Comparison of ENCODE assay signal across 20 cellular contexts in the genomic region with DNA sequence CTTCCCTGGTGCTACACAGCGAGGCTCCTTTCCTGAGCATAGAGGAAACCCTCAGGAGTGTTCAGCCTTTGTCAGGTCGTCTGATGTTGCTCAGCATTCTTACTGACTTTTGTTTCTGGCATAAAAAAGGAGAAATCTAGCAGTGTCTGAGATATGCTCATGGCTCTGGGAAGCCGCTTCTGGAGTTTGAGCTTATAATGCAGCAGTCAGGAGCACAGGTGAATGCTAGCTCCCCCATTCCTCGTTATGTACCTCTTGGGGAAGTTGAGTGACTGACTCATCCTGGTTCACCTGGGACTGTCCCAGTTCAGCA. TPM values are rescaled to one million over a fixed set of nuclear protein-coding genes. Genes with fewer than 3 reads are reported as not detected.
DNase-seq lines count a peak whose midpoint lies in the region; ATAC-seq, FAIRE-seq and TF ChIP-seq lines count a peak whose summit lies in the region.
"Had no signal": no experiment of that assay in that cellular context is flagged by ENCODE, and none has a peak within 500 bp of the region (broad histone marks: within the 10 kb centered on the region; RNA-seq: fewer than 3 reads in every experiment).

No MANE protein-coding gene starts in this region.

- POLR2A ChIA-PET in Panc1 (lab: Charles Lee) = no interaction called here
- POLR2A ChIA-PET in naive thymus-derived CD4-positive, alpha-beta T cell (lab: Charles Lee) = no interaction called here

- no peak overlapping the region for H4K91ac ChIP-seq in H9 (ENCODE audit: insufficient read length, low read depth, low read length)

- H3K9me3 ChIP-seq in H9 (ENCODE audit: control insufficient read depth, low read depth, low read length) (no peaks in the 10 kb centered on the region), Panc1 (ENCODE audit: control insufficient read depth, insufficient read depth, low read depth, low read length) (no peaks in the 10 kb centered on the region), kidney (ENCODE audit: control insufficient read depth in 1 of 2, low read length in 2 of 2) (no peaks in the 10 kb centered on the region), T-helper 17 cell (ENCODE audit: control insufficient read depth, low read length, poor library complexity, severe bottlenecking) (no peaks in the 10 kb centered on the region)
- no peaks in the 10 kb centered on the region for H3K9me3 ChIP-seq in naive thymus-derived CD4-positive, alpha-beta T cell (ENCODE audit: control insufficient read depth in 2 of 3, low read length in 3 of 3)
- H3K9me3 ChIP-seq: BE2C, mucosa of descending colon, pancreas, upper lobe of left lung had no signal

- H3K9ac ChIP-seq in H9 (ENCODE audit: extremely low read depth, insufficient read length, low read length) = no peak overlapping the region
- H3K9ac ChIP-seq in kidney (ENCODE audit: low read length in 2 of 2) = no peak overlapping the region

- no peaks in the 10 kb centered on the region for H3K79me2 ChIP-seq in H9 (ENCODE audit: insufficient read depth, low read length)

- H3K18ac ChIP-seq in H9 (ENCODE audit: insufficient read length, low read depth, low read length) = no peak overlapping the region

- no peak overlapping the region for H2BK5ac ChIP-seq in H9 (ENCODE audit: insufficient read length, low read length)

- no peaks in the 10 kb centered on the region for H4K20me1 ChIP-seq in H9 (ENCODE audit: control insufficient read depth, insufficient read depth, insufficient read length)

- no peak overlapping the region for H2BK12ac ChIP-seq in H9 (ENCODE audit: insufficient read length, low read depth, low read length)

- H3K27ac Mint-ChIP-seq in H9 (no peak overlapping the region), T-helper 17 cell (no peak overlapping the region)
- no peak overlapping the region for H3K27ac Mint-ChIP-seq in naive thymus-derived CD4-positive, alpha-beta T cell
- H3K27ac Mint-ChIP-seq: activated CD4-positive, alpha-beta T cell treated with anti-CD3 and anti-CD28 coated beads for 36 hours; activated naive CD4-positive, alpha-beta T cell treated with anti-CD3 and anti-CD28 coated beads, Interleukin-2, amount 50 U/mL, for 24 hours had no signal

- no peaks in the 10 kb centered on the region for H3K79me1 ChIP-seq in H9 (ENCODE audit: insufficient read depth, low read depth, low read length, poor library complexity, severe bottlenecking)

- intact Hi-C loops in Panc1 (cut with micrococcal nuclease; ENCODE audit: unreplicated experiment) (no loop called here), kidney (cut with DNase I) (no loop called here)
- intact Hi-C loops in naive thymus-derived CD4-positive, alpha-beta T cell (cut with micrococcal nuclease) = loop anchor here in 1 of 2 donors (1.0 kb wide), 1 partner anchor 202 kb away; no protein-coding TSS in a partner anchor

- H2AK5ac ChIP-seq in H9 (ENCODE audit: insufficient read length, low read length) = no peak overlapping the region

- TF ChIP-seq CTCF in 22Rv1 (IDR thresholded peaks at IDR 0.05) = peak; percentile 54
- peak; percentile 0; the same call in 1 of the 3 replicates for TF ChIP-seq CTCF in H9 (conservative IDR thresholded peaks at IDR 0.05)
- TF ChIP-seq CTCF in Panc1 (IDR thresholded peaks at IDR 0.05) = peak; percentile 60
- no peak for TF ChIP-seq CTCF in kidney (IDR thresholded peaks at IDR 0.05; ENCODE audit: borderline replicate concordance, extremely low read depth, insufficient read depth)

- no CpG with 5 or more reads among the region's 4 CpGs for WGBS in H9 (ENCODE audit: extremely low coverage, insufficient read length, low lambda C conversion rate)

- ATAC-seq in Panc1 (no peak), T-helper 17 cell (no peak)
- no peak for ATAC-seq in naive thymus-derived CD4-positive, alpha-beta T cell
- ATAC-seq: activated CD4-positive, alpha-beta T cell treated with anti-CD3 and anti-CD28 coated beads for 36 hours had no signal

- H3K23ac ChIP-seq in H9 (ENCODE audit: insufficient read length, low read depth, low read length) = no peak overlapping the region

- H3K14ac ChIP-seq in H9 (ENCODE audit: insufficient read depth, low read length) = no peak overlapping the region

- no peak overlapping the region for H3T11ph ChIP-seq in H9 (ENCODE audit: low read length)

- no peak overlapping the region for H4K8ac ChIP-seq in H9 (replicated peaks; ENCODE audit: insufficient read length, low read depth, low read length)

- no peak for FAIRE-seq in kidney (lab: Jason Lieb, UNC)
- FAIRE-seq: colon, pancreas, small intestine had no signal

- H3K9me3 Mint-ChIP-seq in H9 = no peaks in the 10 kb centered on the region
- H3K9me3 Mint-ChIP-seq in naive thymus-derived CD4-positive, alpha-beta T cell = peaks cover 0 to 4% (median 0%) of the 10 kb centered on the region in 11 donors
- H3K9me3 Mint-ChIP-seq: activated naive CD4-positive, alpha-beta T cell treated with anti-CD3 and anti-CD28 coated beads, Interleukin-2, amount 50 U/mL, for 24 hours; nephron had no signal

- H2BK15ac ChIP-seq in H9 (ENCODE audit: low read depth, low read length) = no peak overlapping the region

- H3K27ac ChIP-seq in 22Rv1 (no peak overlapping the region), H9 (ENCODE audit: insufficient read length, low read depth, low read length) (no peak overlapping the region), Panc1 (ENCODE audit: low read length) (no peak overlapping the region), kidney (ENCODE audit: low read depth in 2 of 2, low read length in 2 of 2) (peak overlapping the region; percentile 87 to 91)
- no peak overlapping the region for H3K27ac ChIP-seq in naive thymus-derived CD4-positive, alpha-beta T cell (ENCODE audit: low read depth, low read length)
- H3K27ac ChIP-seq: pancreas had no signal

- H3K27me3 ChIP-seq in H9 (ENCODE audit: insufficient read depth, low read length) (no peaks in the 10 kb centered on the region), Panc1 (ENCODE audit: control insufficient read depth, insufficient read depth, low read length) (no peaks in the 10 kb centered on the region)
- H3K27me3 ChIP-seq in naive thymus-derived CD4-positive, alpha-beta T cell (ENCODE audit: control insufficient read depth in 2 of 2, insufficient read depth in 2 of 2, low read length in 2 of 2) = no peaks in the 10 kb centered on the region
- H3K27me3 ChIP-seq: BE2C, pancreas, upper lobe of left lung had no signal

- H3K4me2 ChIP-seq in H9 (ENCODE audit: insufficient read depth, insufficient read length, low read length) = no peak overlapping the region

- H3K27me3 Mint-ChIP-seq in H9 (ENCODE audit: low read depth) = peaks cover 2% of the 10 kb centered on the region; the same call in 1 of the 2 replicates
- peaks cover 3 to 15% (median 7%) of the 10 kb centered on the region in 5 donors for H3K27me3 Mint-ChIP-seq in naive thymus-derived CD4-positive, alpha-beta T cell
- H3K27me3 Mint-ChIP-seq in T-helper 17 cell = peaks cover 41% of the 10 kb centered on the region

- H2BK120ac ChIP-seq in H9 (ENCODE audit: low read depth, low read length, poor library complexity, severe bottlenecking) = no peak overlapping the region

- no peak overlapping the region for H2BK20ac ChIP-seq in H9 (ENCODE audit: low read depth, low read length, poor library complexity, severe bottlenecking)

- H3K4ac ChIP-seq in H9 (ENCODE audit: low read depth, low read length) = no peak overlapping the region

- no peak overlapping the region for H3K4me3 ChIP-seq in Panc1 (ENCODE audit: low read depth in 2 of 2, low read length in 2 of 2)
- H3K4me3 ChIP-seq in kidney (ENCODE audit: low read length in 2 of 2) = no peak overlapping the region
- H3K4me3 ChIP-seq in naive thymus-derived CD4-positive, alpha-beta T cell (ENCODE audit: low read length) = no peak overlapping the region
- H3K4me3 ChIP-seq: mucosa of descending colon, pancreas, upper lobe of left lung had no signal

- no TSS peak for BruUV-seq in Panc1 (replicated peaks; lab: Mats Ljungman, UMichigan)

- in situ Hi-C loops in Panc1 (cut with HindIII; ENCODE audit: low pct_unique_long_range_greater_than_20kb, low sequenced_read_pairs) = no loop called here

- H3K4me3 Mint-ChIP-seq in H9 = no peak overlapping the region
- no peak overlapping the region for H3K4me3 Mint-ChIP-seq in naive thymus-derived CD4-positive, alpha-beta T cell
- no peak overlapping the region for H3K4me3 Mint-ChIP-seq in T-helper 17 cell
- H3K4me3 Mint-ChIP-seq: activated CD4-positive, alpha-beta T cell treated with anti-CD3 and anti-CD28 coated beads for 36 hours; activated naive CD4-positive, alpha-beta T cell treated with anti-CD3 and anti-CD28 coated beads, Interleukin-2, amount 50 U/mL, for 24 hours; nephron had no signal

- no peak overlapping the region for H4K5ac ChIP-seq in H9 (ENCODE audit: insufficient read length, low read depth, low read length)

- CTCF ChIA-PET in Panc1 (lab: Charles Lee) = interaction anchor here (1.0 to 1.2 kb wide), 6 partner anchors 12 to 202 kb away, joined by 3 to 7 read pairs (median 4); a partner anchor contains a TSS
- CTCF ChIA-PET in naive thymus-derived CD4-positive, alpha-beta T cell (lab: Charles Lee) = interaction anchor here (1.5 kb wide), 1 partner anchor 15 kb away, joined by 5 read pairs; no protein-coding TSS in a partner anchor

- H3K36me3 Mint-ChIP-seq in H9 (ENCODE audit: insufficient read depth in 1 of 3, low read depth in 3 of 3) = peaks cover 32 to 60% (median 54%) of the 10 kb centered on the region in 3 experiments
- no peaks in the 10 kb centered on the region for H3K36me3 Mint-ChIP-seq in naive thymus-derived CD4-positive, alpha-beta T cell
- H3K36me3 Mint-ChIP-seq in T-helper 17 cell (ENCODE audit: low read depth) = no peaks in the 10 kb centered on the region
- H3K36me3 Mint-ChIP-seq: activated naive CD4-positive, alpha-beta T cell treated with anti-CD3 and anti-CD28 coated beads, Interleukin-2, amount 50 U/mL, for 24 hours had no signal

- no peaks in the 10 kb centered on the region for H3K23me2 ChIP-seq in H9 (ENCODE audit: insufficient read length, low read depth, low read length, poor library complexity, severe bottlenecking)

- no peak overlapping the region for H3K56ac ChIP-seq in H9 (ENCODE audit: insufficient read length, low read depth, low read length)

- no peak overlapping the region for H2AFZ ChIP-seq in H9 (ENCODE audit: low read length)

- DNase-seq in H9 (no peak), Panc1 (ENCODE audit: low read depth, low spot score) (no peak), kidney (no peak), NCI-H2029 (lab: John Stamatoyannopoulos, UW) (no peak), NCI-H1105 (lab: John Stamatoyannopoulos, UW) (no peak), T-helper 17 cell (no peak)
- DNase-seq in naive thymus-derived CD4-positive, alpha-beta T cell = no peak
- DNase-seq: activated CD8-positive, alpha-beta memory T cell treated with anti-CD3 and anti-CD28 coated beads for 24 hours; DMS153; effector CD8-positive, alpha-beta T cell; upper lobe of left lung had no signal

- no peaks in the 10 kb centered on the region for H3K36me3 ChIP-seq in Panc1 (ENCODE audit: control insufficient read depth, insufficient read depth, low read length)
- H3K36me3 ChIP-seq in kidney (ENCODE audit: control insufficient read depth in 1 of 2, insufficient read depth in 2 of 2, low read length in 2 of 2) = peaks cover 41 to 54% of the 10 kb centered on the region in 2 donors
- no peaks in the 10 kb centered on the region for H3K36me3 ChIP-seq in naive thymus-derived CD4-positive, alpha-beta T cell (ENCODE audit: control insufficient read depth in 2 of 3, insufficient read depth in 3 of 3, low read length in 3 of 3)
- H3K36me3 ChIP-seq: BE2C had no signal

- H3K4me1 ChIP-seq in H9 (ENCODE audit: insufficient read depth, low read length) = no peaks in the 10 kb centered on the region
- H3K4me1 ChIP-seq in Panc1 (ENCODE audit: control insufficient read depth, insufficient read depth, low read length) = no peaks in the 10 kb centered on the region
- H3K4me1 ChIP-seq in kidney (ENCODE audit: control insufficient read depth in 1 of 2, insufficient read depth in 1 of 2, low read depth in 1 of 2, low read length in 2 of 2) = peaks cover 10 to 22% of the 10 kb centered on the region in 2 donors
- no peaks in the 10 kb centered on the region for H3K4me1 ChIP-seq in naive thymus-derived CD4-positive, alpha-beta T cell (ENCODE audit: control insufficient read depth in 2 of 2, insufficient read depth in 2 of 2, low read length in 2 of 2)

- H3K4me1 Mint-ChIP-seq in H9 (peaks cover 6 to 7% of the 10 kb centered on the region in 2 experiments; a peak in 3 of 4 replicates), T-helper 17 cell (no peaks in the 10 kb centered on the region)
- H3K4me1 Mint-ChIP-seq in naive thymus-derived CD4-positive, alpha-beta T cell = no peaks in the 10 kb centered on the region
- H3K4me1 Mint-ChIP-seq: activated naive CD4-positive, alpha-beta T cell treated with anti-CD3 and anti-CD28 coated beads, Interleukin-2, amount 50 U/mL, for 24 hours had no signal

RNA-seq across cellular contexts. Expression of a gene that starts 49.2 kb away (rescaled TPM):
- total RNA-seq in H9 (2021) = 0.63 and 0.72 TPM in 2 replicates
- 1.1 TPM for total RNA-seq in Panc1 (2021; ENCODE audit: unreplicated experiment)
- 0.50 TPM for polyA plus RNA-seq in Panc1 (2012; ENCODE audit: insufficient read length)
- total RNA-seq in kidney = 3.3 TPM
- polyA plus RNA-seq in kidney (ENCODE audit: insufficient read depth, low read depth, low replicate concordance) = 6.1 TPM
- 1 to 10 TPM in 4 of 5 experiments, not detected in 1; 1.1 to 2.2 (median 1.7) TPM for total RNA-seq in naive thymus-derived CD4-positive, alpha-beta T cell
- polyA plus RNA-seq in naive thymus-derived CD4-positive, alpha-beta T cell = 1 to 10 TPM; 4.2 to 9.7 TPM
- total RNA-seq in T-helper 17 cell = 1 to 10 TPM in 1 of 2 donors, under 1 TPM in 1; 0.15 to 6.2 TPM

Comparison
In these comparisons a context has a peak if more than half of its experiments do, and no peak if none do; other contexts are left out.
1. H3K27ac ChIP-seq: peak in kidney (2 of 2); none in 22Rv1 (single experiment), H9 (single experiment), Panc1 (single experiment) and naive thymus-derived CD4-positive, alpha-beta T cell (single experiment).